Comparison of ENCODE assay signal across 11 cellular contexts in the genomic region with DNA sequence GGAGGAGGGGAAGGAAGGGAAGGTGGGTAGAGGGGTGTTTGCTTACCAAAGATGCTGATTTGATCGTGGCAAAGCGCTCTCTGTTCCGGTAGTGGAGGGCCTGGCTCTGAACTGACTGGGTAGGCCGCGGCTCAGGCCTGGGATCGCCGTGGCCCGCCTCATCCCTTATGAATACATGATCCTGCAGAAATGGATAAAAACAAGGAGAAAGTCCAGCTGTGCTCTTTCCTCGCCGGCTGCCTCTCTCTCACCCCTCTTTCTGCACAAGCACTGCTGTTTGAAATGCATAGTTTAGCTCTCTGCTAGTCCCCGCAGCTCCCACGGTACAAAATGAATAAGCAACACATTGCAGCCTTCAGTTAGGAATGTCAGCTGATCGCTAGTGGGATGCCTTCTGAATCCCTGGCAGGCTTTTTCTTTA. TPM values are rescaled to one million over a fixed set of nuclear protein-coding genes. Genes with fewer than 3 reads are reported as not detected.
DNase-seq lines count a peak whose midpoint lies in the region; ATAC-seq, FAIRE-seq and TF ChIP-seq lines count a peak whose summit lies in the region.
"Had no signal": no experiment of that assay in that cellular context is flagged by ENCODE, and none has a peak within 500 bp of the region (broad histone marks: within the 10 kb centered on the region; RNA-seq: fewer than 3 reads in every experiment).

No MANE protein-coding gene starts in this region.

- H3K36me3 ChIP-seq in endodermal cell (ENCODE audit: control insufficient read depth, insufficient read depth, low read length) (no peaks in the 10 kb centered on the region), mesendoderm (ENCODE audit: control insufficient read depth, insufficient read depth, low read length) (no peaks in the 10 kb centered on the region), upper lobe of left lung (peaks cover 0 to 10% (median 3%) of the 10 kb centered on the region in 4 donors)

- peak overlapping the region; percentile 88 for H3K56ac ChIP-seq in mesendoderm (ENCODE audit: low read length)

- TF ChIP-seq POLR2A in upper lobe of left lung (IDR thresholded peaks at IDR 0.05): no peak

- H3K4me1 ChIP-seq in endodermal cell (ENCODE audit: control insufficient read depth, insufficient read depth, low read length) (peaks cover 4% of the 10 kb centered on the region), mesendoderm (ENCODE audit: control insufficient read depth, low read depth, low read length) (no peaks in the 10 kb centered on the region), upper lobe of left lung (peaks cover 0 to 5% (median 2%) of the 10 kb centered on the region in 4 donors)

- H3K4me3 Mint-ChIP-seq in endodermal cell: peak overlapping the region; percentile 5
- H3K4me3 Mint-ChIP-seq in activated CD4-positive, alpha-beta T cell treated with anti-CD3 and anti-CD28 coated beads for 36 hours: no peak overlapping the region
- H3K4me3 Mint-ChIP-seq: stimulated activated naive CD8-positive, alpha-beta T cell treated with anti-CD3 and anti-CD28 coated beads, Interleukin-15, Interleukin-2, amounts not matched to agents 100 ng/mL and 50 ng/mL, for 24 hours had no signal

- no peak overlapping the region for H2BK120ac ChIP-seq in mesendoderm (ENCODE audit: low read depth, low read length)

- H2BK5ac ChIP-seq in mesendoderm (ENCODE audit: low read length): no peak overlapping the region

- peak overlapping the region; percentile 76 for H3K27ac Mint-ChIP-seq in endodermal cell
- no peak overlapping the region for H3K27ac Mint-ChIP-seq in activated CD4-positive, alpha-beta T cell treated with anti-CD3 and anti-CD28 coated beads for 36 hours
- H3K27ac Mint-ChIP-seq: activated naive CD4-positive, alpha-beta T cell treated with anti-CD3 and anti-CD28 coated beads, Interleukin-2, amount 50 U/mL, for 72 hours; stimulated activated naive CD8-positive, alpha-beta T cell treated with anti-CD3 and anti-CD28 coated beads, Interleukin-15, Interleukin-2, amounts not matched to agents 100 ng/mL and 50 ng/mL, for 24 hours had no signal

- peak overlapping the region; percentile 97 for H3K27ac ChIP-seq in endodermal cell (ENCODE audit: low read depth, low read length)
- H3K27ac ChIP-seq in mesendoderm (ENCODE audit: low read depth, low read length): no peak overlapping the region
- peak overlapping the region in 3 of 4 donors; percentile 45 to 67 (median 48) for H3K27ac ChIP-seq in upper lobe of left lung
- H3K27ac ChIP-seq: 22Rv1 had no signal

- peak; percentile 35 for DNase-seq in DMS 273 (lab: John Stamatoyannopoulos, UW; ENCODE audit: unreplicated experiment)
- no peak for DNase-seq in DMS 273 treated with DMSO at 0.1 percent for 48 hours (lab: John Stamatoyannopoulos, UW)
- peak; percentile 83 for DNase-seq in endodermal cell
- DNase-seq in mesendoderm: peak; percentile 64
- DNase-seq in upper lobe of left lung: peak in 1 of 2 donors; percentile 59
- no peak for DNase-seq in D721Med (ENCODE audit: insufficient read length, low spot score)
- no peak for DNase-seq in activated CD4-positive, alpha-beta T cell treated with anti-CD3 and anti-CD28 coated beads for 36 hours
- no peak for DNase-seq in GF-D8 (lab: John Stamatoyannopoulos, UW)

- POLR2A ChIA-PET in activated CD4-positive, alpha-beta T cell treated with anti-CD3 and anti-CD28 coated beads for 36 hours (lab: Charles Lee): no interaction called here

- no peak overlapping the region for H3K18ac ChIP-seq in mesendoderm (ENCODE audit: low read length)

- H3K9ac ChIP-seq in endodermal cell (ENCODE audit: extremely low read depth, low read length, poor library complexity, severe bottlenecking): no peak overlapping the region
- peak overlapping the region; percentile 52 for H3K9ac ChIP-seq in mesendoderm (ENCODE audit: low read length)

- H4K8ac ChIP-seq in mesendoderm (ENCODE audit: low read depth, low read length): no peak overlapping the region

- peaks cover 6% of the 10 kb centered on the region for H3K36me3 Mint-ChIP-seq in endodermal cell (ENCODE audit: low read depth)
- peaks cover 6% of the 10 kb centered on the region for H3K36me3 Mint-ChIP-seq in activated CD4-positive, alpha-beta T cell treated with anti-CD3 and anti-CD28 coated beads for 36 hours (ENCODE audit: low read depth)
- H3K36me3 Mint-ChIP-seq: activated naive CD4-positive, alpha-beta T cell treated with anti-CD3 and anti-CD28 coated beads, Interleukin-2, amount 50 U/mL, for 72 hours had no signal

- H3K4me3 ChIP-seq in endodermal cell (ENCODE audit: low read length) (peak overlapping the region; percentile 7), mesendoderm (ENCODE audit: low read length) (no peak overlapping the region), upper lobe of left lung (peak overlapping the region in 3 of 4 donors; percentile 1 to 24 (median 24))

- WGBS in endodermal cell (ENCODE audit: insufficient coverage in 1 of 2, insufficient read length in 1 of 2), 2 experiments: 18 to 43% methylated on average over 7 to 13 of the region's 13 CpGs
- no CpG with 5 or more reads among the region's 13 CpGs for WGBS in mesendoderm (ENCODE audit: extremely low coverage, insufficient coverage, low lambda C conversion rate)
- 53 to 63% methylated on average over 13 of the region's 13 CpGs for WGBS in upper lobe of left lung, 2 donors

- peak in 1 of 2 donors; percentile 58 for ATAC-seq in upper lobe of left lung (ENCODE audit: low FRiP score in 2 of 2)
- ATAC-seq in activated CD4-positive, alpha-beta T cell treated with anti-CD3 and anti-CD28 coated beads for 36 hours: no peak
- ATAC-seq: activated naive CD4-positive, alpha-beta T cell treated with anti-CD3 and anti-CD28 coated beads, Interleukin-2, amount 50 U/mL, for 72 hours had no signal

- H3K4ac ChIP-seq in mesendoderm (ENCODE audit: low read depth, low read length): no peak overlapping the region

- no peaks in the 10 kb centered on the region for H3K27me3 Mint-ChIP-seq in endodermal cell (ENCODE audit: insufficient read depth)
- no peaks in the 10 kb centered on the region for H3K27me3 Mint-ChIP-seq in activated CD4-positive, alpha-beta T cell treated with anti-CD3 and anti-CD28 coated beads for 36 hours
- H3K27me3 Mint-ChIP-seq: stimulated activated naive CD8-positive, alpha-beta T cell treated with anti-CD3 and anti-CD28 coated beads, Interleukin-15, Interleukin-2, amounts not matched to agents 100 ng/mL and 50 ng/mL, for 24 hours had no signal

- no peaks in the 10 kb centered on the region for H3K79me2 ChIP-seq in mesendoderm (ENCODE audit: control insufficient read depth, insufficient read depth, low read length)

- TF ChIP-seq CTCF in endodermal cell (conservative IDR thresholded peaks at IDR 0.05) (no peak), upper lobe of left lung (IDR thresholded peaks at IDR 0.05) (no peak), D721Med (IDR thresholded peaks at IDR 0.05; ENCODE audit: insufficient read depth, missing control alignments) (no peak)

- H2AK5ac ChIP-seq in mesendoderm (ENCODE audit: low read length): no peak overlapping the region

- H4K5ac ChIP-seq in mesendoderm (ENCODE audit: low read length): no peak overlapping the region

- peaks cover 15% of the 10 kb centered on the region for H3K4me1 Mint-ChIP-seq in endodermal cell
- peaks cover 18% of the 10 kb centered on the region for H3K4me1 Mint-ChIP-seq in activated CD4-positive, alpha-beta T cell treated with anti-CD3 and anti-CD28 coated beads for 36 hours

- no peaks in the 10 kb centered on the region for H3K9me3 ChIP-seq in endodermal cell (ENCODE audit: control insufficient read depth, low read length)
- no peaks in the 10 kb centered on the region for H3K9me3 ChIP-seq in upper lobe of left lung

- no peak overlapping the region for H2BK15ac ChIP-seq in mesendoderm (replicated peaks; ENCODE audit: low read depth)

- no peaks in the 10 kb centered on the region for H3K9me3 Mint-ChIP-seq in endodermal cell
- no peaks in the 10 kb centered on the region for H3K9me3 Mint-ChIP-seq in activated CD4-positive, alpha-beta T cell treated with anti-CD3 and anti-CD28 coated beads for 36 hours (ENCODE audit: low read depth)
- H3K9me3 Mint-ChIP-seq: activated naive CD4-positive, alpha-beta T cell treated with anti-CD3 and anti-CD28 coated beads, Interleukin-2, amount 50 U/mL, for 72 hours; stimulated activated naive CD8-positive, alpha-beta T cell treated with anti-CD3 and anti-CD28 coated beads, Interleukin-15, Interleukin-2, amounts not matched to agents 100 ng/mL and 50 ng/mL, for 24 hours had no signal

- CTCF ChIA-PET in activated CD4-positive, alpha-beta T cell treated with anti-CD3 and anti-CD28 coated beads for 36 hours (lab: Charles Lee): interaction anchor here (1.1 kb wide), 1 partner anchor 8 kb away, joined by 3 read pairs; no protein-coding TSS in a partner anchor

- intact Hi-C loops in activated CD4-positive, alpha-beta T cell treated with anti-CD3 and anti-CD28 coated beads for 36 hours (cut with DNase I, micrococcal nuclease): no loop called here

- TF ChIP-seq EP300 in upper lobe of left lung (IDR thresholded peaks at IDR 0.05): no peak

- H3K4me2 ChIP-seq in mesendoderm (ENCODE audit: low read length): peak overlapping the region; percentile 4

- H3K27me3 ChIP-seq in endodermal cell (ENCODE audit: control insufficient read depth, insufficient read depth, low read length, poor library complexity, severe bottlenecking): no peaks in the 10 kb centered on the region
- no peaks in the 10 kb centered on the region for H3K27me3 ChIP-seq in mesendoderm (ENCODE audit: insufficient read depth, low read length, poor library complexity)
- no peaks in the 10 kb centered on the region for H3K27me3 ChIP-seq in upper lobe of left lung

- peak overlapping the region; percentile 32 for H3K23ac ChIP-seq in mesendoderm (ENCODE audit: low read length)

- FAIRE-seq in D721Med (lab: Jason Lieb, UNC): no peak

- no peaks in the 10 kb centered on the region for H3K79me1 ChIP-seq in mesendoderm (ENCODE audit: low read length)

RNA-seq across cellular contexts. Expression of gene PEBP1, which starts 53.8 kb away (rescaled TPM):
- total RNA-seq in endodermal cell (100 to 1,000 TPM; 153 to 158 TPM), upper lobe of left lung (100 to 1,000 TPM in 5 of 6 donors, 10 to 100 TPM in 1; 92.2 to 432 (median 214) TPM)
- 232 TPM for polyA plus RNA-seq in endodermal cell (2013, experiment 1 of 2)
- polyA plus RNA-seq in endodermal cell (2013, experiment 2 of 2): 201 TPM
- 361 TPM for polyA plus RNA-seq in mesendoderm (2013, experiment 1 of 2)
- polyA plus RNA-seq in mesendoderm (2013, experiment 2 of 2): 359 TPM
- 100 to 1,000 TPM; 117 to 134 TPM for total RNA-seq in activated CD4-positive, alpha-beta T cell treated with anti-CD3 and anti-CD28 coated beads for 36 hours

Comparison
In these comparisons a context has a peak if more than half of its experiments do, and no peak if none do; other contexts are left out.
1. DNase-seq: peak in DMS 273 (single experiment), endodermal cell (single experiment) and mesendoderm (single experiment); none in DMS 273 treated with DMSO at 0.1 percent for 48 hours (single experiment), D721Med (single experiment), activated CD4-positive, alpha-beta T cell treated with anti-CD3 and anti-CD28 coated beads for 36 hours (single experiment) and GF-D8 (single experiment).